ENCODE assay signal across 12 cellular contexts in genomic region chr9:93114169-93114983, GRCh38. TPM values are rescaled to one million over a fixed set of nuclear protein-coding genes. Genes with fewer than 3 reads are reported as not detected.
A peak's percentile ranks its signal among the peaks of the same experiment; 100 is the strongest.
DNase-seq lines count a peak whose midpoint lies in the region; ATAC-seq, FAIRE-seq and TF ChIP-seq lines count a peak whose summit lies in the region.
"Had no signal": no experiment of that assay in that cellular context is flagged by ENCODE, and none has a peak within 500 bp of the region (broad histone marks: within the 10 kb centered on the region; RNA-seq: fewer than 3 reads in every experiment).

No MANE protein-coding gene starts in this region.

- H3K27ac ChIP-seq in liver (ENCODE audit: low read depth in 1 of 2, low read length in 2 of 2), result peak overlapping the region; percentile 18 to 66
- H3K27ac ChIP-seq in uterus, result no peak overlapping the region
- H3K27ac ChIP-seq in small intestine (ENCODE audit: low read depth in 1 of 2, low read length in 1 of 2), result no peak overlapping the region
- H3K27ac ChIP-seq: SJCRH30 had no signal

- peak in 1 of 2 donors; percentile 55 for DNase-seq in activated naive CD4-positive, alpha-beta T cell treated with anti-CD3 and anti-CD28 coated beads, Interleukin-2, amount 50 U/mL, for 72 hours (ENCODE audit: low spot score in 2 of 2)
- DNase-seq in activated naive CD4-positive, alpha-beta T cell treated with Interleukin-2 at 50 U/mL for 16 hours, result no peak
- peak; percentile 13 to 17 for DNase-seq in uterus
- no peak for DNase-seq in small intestine
- no peak for DNase-seq in NCI-H2081 treated with DMSO at 0.1 percent for 48 hours (lab: John Stamatoyannopoulos, UW)
- DNase-seq: AML-193; anterior cingulate cortex; stimulated activated CD4-positive, alpha-beta T cell treated with anti-CD3 and anti-CD28 coated beads, Interleukin-4, amount 100 ng/mL, for 1 hour had no signal

- H3K4me3 ChIP-seq in liver (ENCODE audit: low read depth in 1 of 3, low read length in 3 of 3) (no peak overlapping the region), uterus (no peak overlapping the region), small intestine (ENCODE audit: low read depth in 1 of 2, low read length in 2 of 2) (no peak overlapping the region)
- H3K4me3 ChIP-seq: SJCRH30 had no signal

- TF ChIP-seq RAD21 in liver (IDR thresholded peaks at IDR 0.05), result no peak

- H3K4me3 Mint-ChIP-seq in activated T-helper 17 cell treated with anti-CD3 and anti-CD28 coated beads, Interleukin-2, amount 50 U/mL, for 72 hours, result no peak overlapping the region

- H3K9me3 ChIP-seq in liver (ENCODE audit: control insufficient read depth in 4 of 4, low read length in 3 of 4) (no peaks in the 10 kb centered on the region), uterus (no peaks in the 10 kb centered on the region), small intestine (ENCODE audit: control insufficient read depth, low read depth) (no peaks in the 10 kb centered on the region)
- H3K9me3 ChIP-seq: SJCRH30 had no signal

- H3K4me1 Mint-ChIP-seq in activated T-helper 17 cell treated with anti-CD3 and anti-CD28 coated beads, Interleukin-2, amount 50 U/mL, for 72 hours, result peaks cover 11% of the 10 kb centered on the region

- H3K27ac Mint-ChIP-seq in activated naive CD4-positive, alpha-beta T cell treated with anti-CD3 and anti-CD28 coated beads, Interleukin-2, amount 50 U/mL, for 72 hours, result peak overlapping the region; percentile 70 to 92
- peak overlapping the region; percentile 76 for H3K27ac Mint-ChIP-seq in activated T-helper 17 cell treated with anti-CD3 and anti-CD28 coated beads, Interleukin-2, amount 50 U/mL, for 72 hours

- no peak for ATAC-seq in activated naive CD4-positive, alpha-beta T cell treated with anti-CD3 and anti-CD28 coated beads, Interleukin-2, amount 50 U/mL, for 72 hours
- ATAC-seq in activated T-helper 17 cell treated with anti-CD3 and anti-CD28 coated beads, Interleukin-2, amount 50 U/mL, for 72 hours (replicated peaks), result no peak
- no peak for ATAC-seq in GM18498 (IDR thresholded peaks at IDR 0.05; ENCODE audit: unreplicated experiment)

- H3K36me3 ChIP-seq in liver (ENCODE audit: control insufficient read depth in 4 of 4, insufficient read depth in 3 of 4, low read depth in 1 of 4, low read length in 3 of 4) (peaks cover 0 to 4% (median 0%) of the 10 kb centered on the region in 4 donors), uterus (no peaks in the 10 kb centered on the region), small intestine (ENCODE audit: control insufficient read depth in 2 of 2, insufficient read depth in 2 of 2, low read length in 2 of 2) (peaks cover 0 to 14% of the 10 kb centered on the region in 2 donors)

- no peak overlapping the region for H3K9ac ChIP-seq in liver (ENCODE audit: low read depth in 1 of 2, low read length in 2 of 2)

- no peaks in the 10 kb centered on the region for H3K9me3 Mint-ChIP-seq in activated naive CD4-positive, alpha-beta T cell treated with anti-CD3 and anti-CD28 coated beads, Interleukin-2, amount 50 U/mL, for 72 hours
- no peaks in the 10 kb centered on the region for H3K9me3 Mint-ChIP-seq in activated T-helper 17 cell treated with anti-CD3 and anti-CD28 coated beads, Interleukin-2, amount 50 U/mL, for 72 hours

- no peaks in the 10 kb centered on the region for H3K27me3 ChIP-seq in liver (ENCODE audit: control insufficient read depth in 4 of 4, insufficient read depth in 4 of 4, low read length in 3 of 4)
- no peaks in the 10 kb centered on the region for H3K27me3 ChIP-seq in uterus
- no peaks in the 10 kb centered on the region for H3K27me3 ChIP-seq in small intestine (ENCODE audit: control insufficient read depth in 2 of 2, insufficient read depth in 2 of 2, low read length in 2 of 2)
- H3K27me3 ChIP-seq: SJCRH30 had no signal

- WGBS in liver, result 86% methylated on average over 17 of the region's 17 CpGs
- WGBS in small intestine, 3 donors, result 81 to 84% (median 83%) methylated on average over 16 to 17 of the region's 17 CpGs

- no peak for FAIRE-seq in small intestine (lab: Jason Lieb, UNC)

- H3K4me1 ChIP-seq in liver (ENCODE audit: control insufficient read depth in 4 of 4, insufficient read depth in 4 of 4, low read length in 3 of 4) (peaks cover 0 to 8% (median 6%) of the 10 kb centered on the region in 4 donors), uterus (no peaks in the 10 kb centered on the region), small intestine (ENCODE audit: control insufficient read depth in 2 of 2, insufficient read depth in 1 of 2, low read depth in 1 of 2, low read length in 1 of 2) (no peaks in the 10 kb centered on the region)

- intact Hi-C loops in uterus (cut with DNase I; ENCODE audit: low total_unique reads), result no loop called here

- TF ChIP-seq POLR2A in uterus (IDR thresholded peaks at IDR 0.05), result no peak

- TF ChIP-seq CTCF in liver (IDR thresholded peaks at IDR 0.05; ENCODE audit: low read depth, low read length, missing input control), result no peak
- no peak for TF ChIP-seq CTCF in uterus (IDR thresholded peaks at IDR 0.05)

- H3K27me3 Mint-ChIP-seq in activated T-helper 17 cell treated with anti-CD3 and anti-CD28 coated beads, Interleukin-2, amount 50 U/mL, for 72 hours, result no peaks in the 10 kb centered on the region

- peaks cover 5 to 11% of the 10 kb centered on the region in 2 donors for H3K36me3 Mint-ChIP-seq in activated naive CD4-positive, alpha-beta T cell treated with anti-CD3 and anti-CD28 coated beads, Interleukin-2, amount 50 U/mL, for 72 hours
- H3K36me3 Mint-ChIP-seq in activated T-helper 17 cell treated with anti-CD3 and anti-CD28 coated beads, Interleukin-2, amount 50 U/mL, for 72 hours (ENCODE audit: low read depth), result peaks cover 45% of the 10 kb centered on the region

TF ChIP-seq in liver, 16 proteins besides CTCF, POLR2A, EP300 and RAD21 (continues in another document):
- no peak for TF ChIP-seq FOXA1 (IDR thresholded peaks at IDR 0.05)
- no peak for TF ChIP-seq ZBTB33 (IDR thresholded peaks at IDR 0.05)
- TF ChIP-seq JUND (IDR thresholded peaks at IDR 0.05), result no peak
- TF ChIP-seq MAX (IDR thresholded peaks at IDR 0.05), result no peak
- TF ChIP-seq HNF4A (conservative IDR thresholded peaks at IDR 0.05), result no peak
- TF ChIP-seq YY1 (IDR thresholded peaks at IDR 0.05), result no peak
- no peak for TF ChIP-seq FOXA2 (IDR thresholded peaks at IDR 0.05)
- TF ChIP-seq SP1 (IDR thresholded peaks at IDR 0.05), result no peak
- no peak for TF ChIP-seq TAF1 (conservative IDR thresholded peaks at IDR 0.05)
- TF ChIP-seq HNF4G (IDR thresholded peaks at IDR 0.05), result no peak
- TF ChIP-seq EGR1 (IDR thresholded peaks at IDR 0.05; ENCODE audit: low read depth in 2 of 2), result no peak
- no peak for TF ChIP-seq RXRA (IDR thresholded peaks at IDR 0.05)

RNA-seq across cellular contexts. Expression of gene CARD19, which starts 18.4 kb away (rescaled TPM):
- total RNA-seq in activated naive CD4-positive, alpha-beta T cell treated with anti-CD3 and anti-CD28 coated beads, Interleukin-2, amount 50 U/mL, for 72 hours, result 10 to 100 TPM; 58.1 to 82.6 TPM
- total RNA-seq in activated T-helper 17 cell treated with anti-CD3 and anti-CD28 coated beads, Interleukin-2, amount 50 U/mL, for 72 hours, result 10 to 100 TPM; 83.6 to 87.3 TPM
- total RNA-seq in liver (10 to 100 TPM; 13.0 to 15.5 TPM), uterus (10 to 100 TPM; 23.7 to 71.4 (median 40.9) TPM)
- polyA plus RNA-seq in liver (10 to 100 TPM; 17.2 to 18.2 TPM), small intestine (10 to 100 TPM; 39.3 to 45.6 (median 44.9) TPM)

RNA-seq across cellular contexts. Expression of gene NINJ1, which starts 19.7 kb away (rescaled TPM):
- total RNA-seq in activated naive CD4-positive, alpha-beta T cell treated with anti-CD3 and anti-CD28 coated beads, Interleukin-2, amount 50 U/mL, for 72 hours, result 10 to 100 TPM; 81.0 to 84.8 TPM
- 100 to 1,000 TPM in 1 of 2 donors, 10 to 100 TPM in 1; 56.0 to 197 TPM for total RNA-seq in activated T-helper 17 cell treated with anti-CD3 and anti-CD28 coated beads, Interleukin-2, amount 50 U/mL, for 72 hours
- total RNA-seq in liver (10 to 100 TPM; 31.2 to 40.0 TPM), uterus (10 to 100 TPM; 20.6 to 87.4 (median 44.2) TPM)
- polyA plus RNA-seq in liver (10 to 100 TPM; 70.4 to 72.1 TPM), small intestine (10 to 100 TPM; 29.4 to 64.0 (median 44.1) TPM)

RNA-seq across cellular contexts. Expression of gene SUSD3, which starts 55.9 kb away (rescaled TPM):
- 10 to 100 TPM; 70.7 to 81.9 TPM for total RNA-seq in activated naive CD4-positive, alpha-beta T cell treated with anti-CD3 and anti-CD28 coated beads, Interleukin-2, amount 50 U/mL, for 72 hours
- total RNA-seq in activated T-helper 17 cell treated with anti-CD3 and anti-CD28 coated beads, Interleukin-2, amount 50 U/mL, for 72 hours, result 10 to 100 TPM; 45.4 to 68.4 TPM
- 1 to 10 TPM; 4.1 to 9.7 TPM for total RNA-seq in liver
- 10 to 100 TPM; 13.9 to 19.2 TPM for polyA plus RNA-seq in liver
- 10 to 100 TPM in 3 of 4 donors, 1 to 10 TPM in 1; 9.3 to 52.7 (median 14.7) TPM for total RNA-seq in uterus
- 1 to 10 TPM in 2 of 3 donors, not detected in 1; 3.7 to 3.8 TPM for polyA plus RNA-seq in small intestine
- total RNA-seq: SJCRH30 had no signal

Comparison
In these comparisons a context has a peak if more than half of its experiments do, and no peak if none do; other contexts are left out.
1. DNase-seq: peak in uterus (2 of 2); none in activated naive CD4-positive, alpha-beta T cell treated with Interleukin-2 at 50 U/mL for 16 hours (single experiment), small intestine (single experiment) and NCI-H2081 treated with DMSO at 0.1 percent for 48 hours (single experiment).
2. H3K27ac ChIP-seq: peak in liver (2 of 2); none in uterus (0 of 2) and small intestine (0 of 2).